In the genomic region with DNA sequence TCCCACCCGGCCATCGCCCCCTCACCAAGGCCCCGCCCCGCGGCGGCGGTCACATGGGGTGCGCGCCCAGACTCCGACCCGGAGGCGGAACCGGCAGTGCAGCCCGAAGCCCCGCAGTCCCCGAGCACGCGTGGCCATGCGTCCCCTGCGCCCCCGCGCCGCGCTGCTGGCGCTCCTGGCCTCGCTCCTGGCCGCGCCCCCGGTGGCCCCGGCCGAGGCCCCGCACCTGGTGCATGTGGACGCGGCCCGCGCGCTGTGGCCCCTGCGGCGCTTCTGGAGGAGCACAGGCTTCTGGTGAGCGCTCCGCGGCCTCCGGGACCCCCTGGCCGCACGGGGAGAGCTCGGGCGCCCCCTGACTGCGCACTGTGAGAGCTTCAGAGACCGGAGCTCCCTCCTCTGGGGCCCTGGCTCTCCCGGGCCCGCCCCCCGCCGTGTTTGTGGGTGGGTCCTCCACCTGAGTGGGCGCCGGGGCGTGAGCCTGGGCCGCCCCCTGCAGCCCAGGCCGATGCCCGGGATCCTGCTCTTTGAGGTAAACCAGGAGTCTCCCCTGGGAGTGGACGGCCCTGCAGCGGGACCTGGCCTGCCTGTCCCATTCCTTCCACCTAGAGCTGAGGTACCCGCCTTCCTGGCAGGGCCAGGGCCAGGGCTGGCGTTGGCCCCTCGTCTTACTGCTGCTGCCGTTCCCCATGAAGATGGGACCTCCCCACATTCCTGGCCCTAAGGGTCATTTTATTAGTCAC, we compare ENCODE assay signal across 1 cellular context.
TF ChIP-seq lines count a peak whose summit lies in the region.

Gene IDUA, plus strand, starts transcription at position 96 of the 740 bp plus-strand sequence. Its CDS starts 41 bp downstream, at position 137.

TF ChIP-seq in HepG2, 621 proteins besides CTCF, POLR2A, EP300 and RAD21 (continued from another document and continues in another):
- TF ChIP-seq, protein P1, sequence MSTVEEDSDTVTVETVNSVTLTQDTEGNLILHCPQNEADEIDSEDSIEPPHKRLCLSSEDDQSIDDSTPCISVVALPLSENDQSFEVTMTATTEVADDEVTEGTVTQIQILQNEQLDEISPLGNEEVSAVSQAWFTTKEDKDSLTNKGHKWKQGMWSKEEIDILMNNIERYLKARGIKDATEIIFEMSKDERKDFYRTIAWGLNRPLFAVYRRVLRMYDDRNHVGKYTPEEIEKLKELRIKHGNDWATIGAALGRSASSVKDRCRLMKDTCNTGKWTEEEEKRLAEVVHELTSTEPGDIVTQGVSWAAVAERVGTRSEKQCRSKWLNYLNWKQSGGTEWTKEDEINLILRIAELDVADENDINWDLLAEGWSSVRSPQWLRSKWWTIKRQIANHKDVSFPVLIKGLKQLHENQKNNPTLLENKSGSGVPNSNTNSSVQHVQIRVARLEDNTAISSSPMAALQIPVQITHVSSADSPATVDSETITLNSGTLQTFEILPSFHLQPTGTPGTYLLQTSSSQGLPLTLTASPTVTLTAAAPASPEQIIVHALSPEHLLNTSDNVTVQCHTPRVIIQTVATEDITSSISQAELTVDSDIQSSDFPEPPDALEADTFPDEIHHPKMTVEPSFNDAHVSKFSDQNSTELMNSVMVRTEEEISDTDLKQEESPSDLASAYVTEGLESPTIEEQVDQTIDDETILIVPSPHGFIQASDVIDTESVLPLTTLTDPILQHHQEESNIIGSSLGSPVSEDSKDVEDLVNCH (CRISPR knock-in tag; IDR thresholded peaks at IDR 0.05), result no peak
- 0 out of 2 replicates have a peak, but pooled peaks have one; percentile 23 for TF ChIP-seq DMAP1 (CRISPR knock-in tag; IDR thresholded peaks at IDR 0.05)
- TF ChIP-seq, protein P2, sequence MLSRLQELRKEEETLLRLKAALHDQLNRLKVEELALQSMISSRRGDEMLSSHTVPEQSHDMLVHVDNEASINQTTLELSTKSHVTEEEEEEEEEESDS (CRISPR knock-in tag; IDR thresholded peaks at IDR 0.05; ENCODE audit: borderline replicate concordance), result no peak
- 0 out of 2 replicates have a peak, but pooled peaks have one; percentile 72 for TF ChIP-seq ZBTB46 (CRISPR knock-in tag; IDR thresholded peaks at IDR 0.05; ENCODE audit: borderline replicate concordance)
- no peak for TF ChIP-seq ZSCAN12 (CRISPR knock-in tag; IDR thresholded peaks at IDR 0.05)
- no peak for TF ChIP-seq NCOA1 (CRISPR knock-in tag; IDR thresholded peaks at IDR 0.05)
- TF ChIP-seq RFXAP (CRISPR knock-in tag; IDR thresholded peaks at IDR 0.05; ENCODE audit: borderline replicate concordance), result peak; percentile 40; the same call in 1 of the 2 replicates
- TF ChIP-seq, protein P3, sequence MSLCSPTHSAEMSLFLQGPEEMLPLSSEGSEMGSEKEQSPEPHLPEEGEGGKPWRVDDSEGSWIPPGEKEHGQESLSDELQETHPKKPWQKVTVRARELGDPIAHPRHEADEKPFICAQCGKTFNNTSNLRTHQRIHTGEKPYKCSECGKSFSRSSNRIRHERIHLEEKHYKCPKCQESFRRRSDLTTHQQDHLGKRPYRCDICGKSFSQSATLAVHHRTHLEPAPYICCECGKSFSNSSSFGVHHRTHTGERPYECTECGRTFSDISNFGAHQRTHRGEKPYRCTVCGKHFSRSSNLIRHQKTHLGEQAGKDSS (CRISPR knock-in tag; IDR thresholded peaks at IDR 0.05; ENCODE audit: borderline replicate concordance, low read depth), result 0 out of 2 replicates have a peak, but pooled peaks have one; percentile 46
- TF ChIP-seq, protein P4, sequence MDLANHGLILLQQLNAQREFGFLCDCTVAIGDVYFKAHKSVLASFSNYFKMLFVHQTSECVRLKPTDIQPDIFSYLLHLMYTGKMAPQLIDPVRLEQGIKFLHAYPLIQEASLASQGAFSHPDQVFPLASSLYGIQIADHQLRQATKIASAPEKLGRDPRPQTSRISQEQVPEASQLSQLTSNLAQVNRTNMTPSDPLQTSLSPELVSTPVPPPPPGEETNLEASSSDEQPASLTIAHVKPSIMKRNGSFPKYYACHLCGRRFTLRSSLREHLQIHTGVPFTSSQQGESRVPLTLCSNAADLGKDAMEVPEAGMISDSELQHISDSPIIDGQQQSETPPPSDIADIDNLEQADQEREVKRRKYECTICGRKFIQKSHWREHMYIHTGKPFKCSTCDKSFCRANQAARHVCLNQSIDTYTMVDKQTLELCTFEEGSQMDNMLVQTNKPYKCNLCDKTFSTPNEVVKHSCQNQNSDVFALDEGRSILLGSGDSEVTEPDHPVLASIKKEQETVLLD (CRISPR knock-in tag; IDR thresholded peaks at IDR 0.05; ENCODE audit: low read depth), result 0 out of 2 replicates have a peak, but pooled peaks have one; percentile 53
- TF ChIP-seq CCDC6 (CRISPR knock-in tag; IDR thresholded peaks at IDR 0.05), result no peak
- TF ChIP-seq MBD4 (IDR thresholded peaks at IDR 0.05; ENCODE audit: borderline replicate concordance, low read length), result no peak
- peak; percentile 100 for TF ChIP-seq AGO2 (optimal IDR thresholded peaks at IDR 0.05; ENCODE audit: low read depth, low read length)
- peak; percentile 0; the same call in 1 of the 2 replicates for TF ChIP-seq FOXA3 (CRISPR knock-in tag; IDR thresholded peaks at IDR 0.05)
- 0 out of 2 replicates have a peak, but pooled peaks have one; percentile 30 for TF ChIP-seq ZNF674 (CRISPR knock-in tag; IDR thresholded peaks at IDR 0.05; ENCODE audit: low read depth)
- TF ChIP-seq ZNF720 (CRISPR knock-in tag; IDR thresholded peaks at IDR 0.05), result no peak
- TF ChIP-seq ZBTB7B (CRISPR knock-in tag; IDR thresholded peaks at IDR 0.05), result peak; percentile 84
- no peak for TF ChIP-seq ARID2 (CRISPR knock-in tag; IDR thresholded peaks at IDR 0.05; ENCODE audit: borderline replicate concordance)
- TF ChIP-seq, protein P5, sequence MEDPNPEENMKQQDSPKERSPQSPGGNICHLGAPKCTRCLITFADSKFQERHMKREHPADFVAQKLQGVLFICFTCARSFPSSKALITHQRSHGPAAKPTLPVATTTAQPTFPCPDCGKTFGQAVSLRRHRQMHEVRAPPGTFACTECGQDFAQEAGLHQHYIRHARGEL (CRISPR knock-in tag; IDR thresholded peaks at IDR 0.05), result 0 out of 2 replicates have a peak, but pooled peaks have one; percentile 77
- no peak for TF ChIP-seq ZFP62 (CRISPR knock-in tag; IDR thresholded peaks at IDR 0.05)
- no peak for TF ChIP-seq ZMYM3 (CRISPR knock-in tag; IDR thresholded peaks at IDR 0.05)
- 0 out of 2 replicates have a peak, but pooled peaks have one; percentile 17 for TF ChIP-seq PAXIP1 (CRISPR knock-in tag; conservative IDR thresholded peaks at IDR 0.05)
- peak; percentile 89 for TF ChIP-seq FIP1L1 (IDR thresholded peaks at IDR 0.05; ENCODE audit: borderline replicate concordance, insufficient read depth, low read depth, low read length)
- no peak for TF ChIP-seq ZNF251 (CRISPR knock-in tag; IDR thresholded peaks at IDR 0.05)
- TF ChIP-seq NFIC (IDR thresholded peaks at IDR 0.05; ENCODE audit: low read length), result no peak
- TF ChIP-seq ZSCAN25 (CRISPR knock-in tag; IDR thresholded peaks at IDR 0.05), result 0 out of 2 replicates have a peak, but pooled peaks have one; percentile 45
- TF ChIP-seq STAT5B (CRISPR knock-in tag; IDR thresholded peaks at IDR 0.05), result no peak
- TF ChIP-seq ZFAT (CRISPR knock-in tag; conservative IDR thresholded peaks at IDR 0.05), result no peak
- TF ChIP-seq ZKSCAN8 (CRISPR knock-in tag; IDR thresholded peaks at IDR 0.05; ENCODE audit: borderline replicate concordance), result no peak
- TF ChIP-seq ZFP36L2 (CRISPR knock-in tag; IDR thresholded peaks at IDR 0.05), result no peak
- no peak for TF ChIP-seq MAFG (CRISPR knock-in tag; IDR thresholded peaks at IDR 0.05)
- TF ChIP-seq ZNF75D (CRISPR knock-in tag; IDR thresholded peaks at IDR 0.05; ENCODE audit: borderline replicate concordance), result no peak
- TF ChIP-seq HOXA7 (CRISPR knock-in tag; IDR thresholded peaks at IDR 0.05), result no peak
- no peak for TF ChIP-seq ZNF260 (CRISPR knock-in tag; IDR thresholded peaks at IDR 0.05; ENCODE audit: borderline replicate concordance, low read depth)
- TF ChIP-seq ZNF577 (CRISPR knock-in tag; IDR thresholded peaks at IDR 0.05; ENCODE audit: borderline replicate concordance, low read depth), result no peak
- no peak for TF ChIP-seq SMARCE1 (IDR thresholded peaks at IDR 0.05; ENCODE audit: borderline replicate concordance)
- TF ChIP-seq RELA (CRISPR knock-in tag; IDR thresholded peaks at IDR 0.05), result 0 out of 2 replicates have a peak, but pooled peaks have one; percentile 57
- no peak for TF ChIP-seq LCORL (IDR thresholded peaks at IDR 0.05)
- no peak for TF ChIP-seq LCORL (CRISPR knock-in tag; IDR thresholded peaks at IDR 0.05)
- 0 out of 2 replicates have a peak, but pooled peaks have one; percentile 57 for TF ChIP-seq SNRNP70 (IDR thresholded peaks at IDR 0.05; ENCODE audit: low read depth, low read length)
- peak; percentile 55; the same call in 1 of the 2 replicates for TF ChIP-seq ZBTB38 (CRISPR knock-in tag; IDR thresholded peaks at IDR 0.05)
- TF ChIP-seq, protein P6, sequence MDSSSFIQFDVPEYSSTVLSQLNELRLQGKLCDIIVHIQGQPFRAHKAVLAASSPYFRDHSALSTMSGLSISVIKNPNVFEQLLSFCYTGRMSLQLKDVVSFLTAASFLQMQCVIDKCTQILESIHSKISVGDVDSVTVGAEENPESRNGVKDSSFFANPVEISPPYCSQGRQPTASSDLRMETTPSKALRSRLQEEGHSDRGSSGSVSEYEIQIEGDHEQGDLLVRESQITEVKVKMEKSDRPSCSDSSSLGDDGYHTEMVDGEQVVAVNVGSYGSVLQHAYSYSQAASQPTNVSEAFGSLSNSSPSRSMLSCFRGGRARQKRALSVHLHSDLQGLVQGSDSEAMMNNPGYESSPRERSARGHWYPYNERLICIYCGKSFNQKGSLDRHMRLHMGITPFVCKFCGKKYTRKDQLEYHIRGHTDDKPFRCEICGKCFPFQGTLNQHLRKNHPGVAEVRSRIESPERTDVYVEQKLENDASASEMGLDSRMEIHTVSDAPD (CRISPR knock-in tag; IDR thresholded peaks at IDR 0.05), result no peak
- TF ChIP-seq SRY (CRISPR knock-in tag; IDR thresholded peaks at IDR 0.05), result peak; percentile 87
- TF ChIP-seq HIVEP1 (CRISPR knock-in tag; IDR thresholded peaks at IDR 0.05), result 0 out of 2 replicates have a peak, but pooled peaks have one; percentile 61
- TF ChIP-seq ZNF775 (CRISPR knock-in tag; IDR thresholded peaks at IDR 0.05; ENCODE audit: borderline replicate concordance), result no peak
- TF ChIP-seq ATF7 (IDR thresholded peaks at IDR 0.05), result no peak
- TF ChIP-seq ATF7 (CRISPR knock-in tag; IDR thresholded peaks at IDR 0.05), result peak; percentile 26; the same call in 1 of the 2 replicates
- TF ChIP-seq TFAP4 (IDR thresholded peaks at IDR 0.05; ENCODE audit: borderline replicate concordance, low read depth), result no peak
- no peak for TF ChIP-seq CREB1 (IDR thresholded peaks at IDR 0.05)
- no peak for TF ChIP-seq CREB1 (CRISPR knock-in tag; IDR thresholded peaks at IDR 0.05)
- TF ChIP-seq MED13 (CRISPR knock-in tag; IDR thresholded peaks at IDR 0.05), result peak; percentile 43; the same call in 1 of the 2 replicates
- TF ChIP-seq MLLT10 (CRISPR knock-in tag; IDR thresholded peaks at IDR 0.05), result no peak
- TF ChIP-seq ARNT (IDR thresholded peaks at IDR 0.05), result no peak
- TF ChIP-seq KDM5B (CRISPR knock-in tag; IDR thresholded peaks at IDR 0.05; ENCODE audit: borderline replicate concordance), result no peak; the same call in 1 of the 2 replicates
- TF ChIP-seq ZNF768 (CRISPR knock-in tag; IDR thresholded peaks at IDR 0.05), result no peak
